32 cellular contexts compared by ENCODE assay signal in the genomic region with DNA sequence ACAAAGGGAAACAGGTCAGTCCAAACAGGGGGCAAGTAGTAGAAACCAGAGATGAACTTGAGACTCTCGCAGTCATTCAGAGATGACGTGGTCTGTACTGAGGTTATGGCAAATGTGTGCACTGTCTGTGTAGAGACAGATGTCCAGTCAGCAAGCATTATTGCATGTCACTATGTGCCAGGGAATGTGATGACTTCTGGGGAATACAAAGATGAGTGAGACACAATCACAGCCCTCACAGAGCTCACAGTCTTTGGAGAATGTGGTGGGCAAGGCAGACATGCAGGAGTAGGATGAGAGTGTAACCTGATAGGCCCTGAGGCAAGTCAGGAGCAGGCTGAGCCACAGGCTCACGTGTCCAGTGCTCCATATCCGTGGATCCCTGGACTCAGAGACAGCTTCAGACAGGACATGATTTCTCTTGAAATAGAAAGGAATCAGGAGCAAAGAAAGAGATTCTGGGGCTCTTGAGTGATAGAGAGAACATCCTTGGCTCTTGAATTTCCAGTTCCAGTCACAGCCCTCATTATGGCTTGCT.
A peak's percentile ranks its signal among the peaks of the same experiment; 100 is the strongest.
DNase-seq lines count a peak whose midpoint lies in the region; ATAC-seq and TF ChIP-seq lines count a peak whose summit lies in the region.
"Had no signal": no experiment of that assay in that cellular context is flagged by ENCODE, and none has a peak within 500 bp of the region (broad histone marks: within the 10 kb centered on the region; RNA-seq: fewer than 3 reads in every experiment).

No MANE protein-coding gene starts in this region.

- no peak overlapping the region for H3K4me3 Mint-ChIP-seq in CD4-positive, CD25-positive, alpha-beta regulatory T cell
- no peak overlapping the region for H3K4me3 Mint-ChIP-seq in HFFc6
- H3K4me3 Mint-ChIP-seq: activated CD4-positive, alpha-beta memory T cell treated with anti-CD3 and anti-CD28 coated beads, Interleukin-2, amount 10 ng/mL, durations not matched to agents 7 days and 5 days; T-helper 2 cell treated with Interferon-gamma antibody and Interleukin-4, amounts not matched to agents 5 μg/mL and 100 μg/mL, for 36 hours had no signal

- TF ChIP-seq CTCF in HFFc6 (IDR thresholded peaks at IDR 0.05) (no peak), foreskin keratinocyte (conservative IDR thresholded peaks at IDR 0.05) (no peak), tibial artery (IDR thresholded peaks at IDR 0.05) (no peak)

- H3K4me3 ChIP-seq in CD4-positive, CD25-positive, alpha-beta regulatory T cell (ENCODE audit: low read depth, low read length): peak overlapping the region; percentile 78
- no peak overlapping the region for H3K4me3 ChIP-seq in tibial artery
- H3K4me3 ChIP-seq: ascending aorta, BLaER1, cardiac muscle cell, GM12878, left ventricle myocardium inferior, spleen, transverse colon had no signal

- H3K27me3 Mint-ChIP-seq in CD4-positive, CD25-positive, alpha-beta regulatory T cell: no peaks in the 10 kb centered on the region
- H3K27me3 Mint-ChIP-seq in HFFc6 (ENCODE audit: insufficient read depth): peaks cover 2% of the 10 kb centered on the region; the same call in 1 of the 2 replicates
- H3K27me3 Mint-ChIP-seq: activated CD4-positive, alpha-beta memory T cell treated with anti-CD3 and anti-CD28 coated beads, Interleukin-2, amount 10 ng/mL, durations not matched to agents 7 days and 5 days had no signal

- peak; percentile 10 for DNase-seq in AG08396 (ENCODE audit: low spot score)
- peak in 1 of 3 donors; percentile 25 for DNase-seq in CD4-positive, CD25-positive, alpha-beta regulatory T cell
- peak; percentile 43 for DNase-seq in HFFc6
- DNase-seq in foreskin keratinocyte: no peak
- no peak for DNase-seq in stimulated activated CD4-positive, alpha-beta T cell treated with anti-CD3 and anti-CD28 coated beads, Interleukin-4, amount 100 ng/mL, for 24 hours
- DNase-seq in G401 (ENCODE audit: low spot score): no peak
- no peak for DNase-seq in tibial artery
- DNase-seq: ACHN; activated CD4-positive, alpha-beta memory T cell treated with anti-CD3 and anti-CD28 coated beads, Interleukin-2, amount 10 ng/mL, durations not matched to agents 7 days and 5 days; activated T-cell treated with anti-CD3 and anti-CD28 coated beads for 4 hours; DMS79 treated with DMSO at 0.1 percent for 48 hours; Karpas-422; left ventricle myocardium inferior; mesenchymal stem cell; NCI-H1436; NCI-H2081; NCI-H345; NCI-H69; posterior cingulate gyrus; right cardiac atrium; SHP77; spleen; stimulated activated CD4-positive, alpha-beta T cell treated with anti-CD3 and anti-CD28 coated beads, Interleukin-2, amount 100 ng/mL, for 24 hours; transverse colon had no signal

- ATAC-seq in CD4-positive, CD25-positive, alpha-beta regulatory T cell (ENCODE audit: low read depth in 2 of 2): no peak
- ATAC-seq in foreskin keratinocyte (peak; percentile 26), HG03097 (IDR thresholded peaks at IDR 0.05; ENCODE audit: low FRiP score, unreplicated experiment) (no peak)
- ATAC-seq: GM12878, HepG2, right cardiac atrium had no signal

- intact Hi-C loops in tibial artery (cut with DNase I; ENCODE audit: low total_unique reads): loop anchor here (10.0 kb wide), 1 partner anchor 798 kb away; no protein-coding TSS in a partner anchor

- no peaks in the 10 kb centered on the region for H3K36me3 ChIP-seq in CD4-positive, CD25-positive, alpha-beta regulatory T cell (ENCODE audit: control insufficient read depth, insufficient read depth, low read length)
- H3K36me3 ChIP-seq in tibial artery: no peaks in the 10 kb centered on the region
- H3K36me3 ChIP-seq: ascending aorta, BLaER1, cardiac muscle cell, left ventricle myocardium inferior, spleen, transverse colon had no signal

- no peaks in the 10 kb centered on the region for H3K9me3 ChIP-seq in CD4-positive, CD25-positive, alpha-beta regulatory T cell (ENCODE audit: control insufficient read depth in 2 of 2, low read length in 2 of 2)
- H3K9me3 ChIP-seq in tibial artery: no peaks in the 10 kb centered on the region
- H3K9me3 ChIP-seq: ascending aorta, BLaER1, left ventricle myocardium inferior, spleen, transverse colon had no signal

- H3K9me3 Mint-ChIP-seq in CD4-positive, CD25-positive, alpha-beta regulatory T cell: no peaks in the 10 kb centered on the region
- H3K9me3 Mint-ChIP-seq in HFFc6: no peaks in the 10 kb centered on the region
- H3K9me3 Mint-ChIP-seq: activated CD4-positive, alpha-beta memory T cell treated with anti-CD3 and anti-CD28 coated beads, Interleukin-2, amount 10 ng/mL, durations not matched to agents 7 days and 5 days; activated T-helper 2 cell treated with anti-CD3 and anti-CD28 coated beads, Interferon-gamma antibody, Interleukin-2, Interleukin-4, amounts not matched to agents 10 μg/mL and 5 μg/mL and 100 μg/mL, durations not matched to agents 14 hours and 24 hours and 36 hours; T-helper 2 cell treated with Interferon-gamma antibody and Interleukin-4, amounts not matched to agents 5 μg/mL and 100 μg/mL, for 36 hours had no signal

- peaks cover 13 to 41% (median 23%) of the 10 kb centered on the region in 4 donors for H3K4me1 Mint-ChIP-seq in CD4-positive, CD25-positive, alpha-beta regulatory T cell
- H3K4me1 Mint-ChIP-seq in HFFc6 (ENCODE audit: low read depth): peaks cover 33% of the 10 kb centered on the region

- peaks cover 65% of the 10 kb centered on the region for H3K4me1 ChIP-seq in CD4-positive, CD25-positive, alpha-beta regulatory T cell (ENCODE audit: control insufficient read depth, insufficient read depth, low read length, poor library complexity, severe bottlenecking)
- H3K4me1 ChIP-seq in foreskin keratinocyte (no peaks in the 10 kb centered on the region), tibial artery (no peaks in the 10 kb centered on the region)
- H3K4me1 ChIP-seq: ascending aorta, left ventricle myocardium inferior had no signal

- no peak overlapping the region for H3K27ac Mint-ChIP-seq in CD4-positive, CD25-positive, alpha-beta regulatory T cell
- H3K27ac Mint-ChIP-seq in HFFc6: no peak overlapping the region
- H3K27ac Mint-ChIP-seq: activated CD4-positive, alpha-beta memory T cell treated with anti-CD3 and anti-CD28 coated beads, Interleukin-2, amount 10 ng/mL, durations not matched to agents 7 days and 5 days; activated T-helper 2 cell treated with anti-CD3 and anti-CD28 coated beads, Interferon-gamma antibody, Interleukin-2, Interleukin-4, amounts not matched to agents 10 μg/mL and 5 μg/mL and 100 μg/mL, durations not matched to agents 14 hours and 24 hours and 36 hours; T-helper 2 cell treated with Interferon-gamma antibody and Interleukin-4, amounts not matched to agents 5 μg/mL and 100 μg/mL, for 36 hours had no signal

- peak overlapping the region; percentile 73 for H3K27ac ChIP-seq in CD4-positive, CD25-positive, alpha-beta regulatory T cell (ENCODE audit: insufficient read depth, low read length, poor library complexity, severe bottlenecking)
- no peak overlapping the region for H3K27ac ChIP-seq in foreskin keratinocyte
- H3K27ac ChIP-seq in tibial artery: no peak overlapping the region
- H3K27ac ChIP-seq: ascending aorta, BLaER1, cardiac muscle cell, left ventricle myocardium inferior, transverse colon had no signal

- H3K36me3 Mint-ChIP-seq in CD4-positive, CD25-positive, alpha-beta regulatory T cell: no peaks in the 10 kb centered on the region
- no peaks in the 10 kb centered on the region for H3K36me3 Mint-ChIP-seq in HFFc6 (ENCODE audit: low read depth)

- in situ Hi-C loops in G401 (cut with HindIII; ENCODE audit: low sequenced_read_pairs): no loop called here

- H3K27me3 ChIP-seq in CD4-positive, CD25-positive, alpha-beta regulatory T cell (ENCODE audit: control insufficient read depth, insufficient read depth, low read length): no peaks in the 10 kb centered on the region
- H3K27me3 ChIP-seq in foreskin keratinocyte (peaks cover 9% of the 10 kb centered on the region), tibial artery (no peaks in the 10 kb centered on the region)
- H3K27me3 ChIP-seq: ascending aorta, BLaER1, cardiac muscle cell, spleen, transverse colon had no signal

Comparison
In these comparisons a context has a peak if more than half of its experiments do, and no peak if none do; other contexts are left out.
1. DNase-seq: peak in AG08396 (single experiment) and HFFc6 (single experiment); none in foreskin keratinocyte (0 of 2), stimulated activated CD4-positive, alpha-beta T cell treated with anti-CD3 and anti-CD28 coated beads, Interleukin-4, amount 100 ng/mL, for 24 hours (single experiment), G401 (single experiment) and tibial artery (0 of 2).